In the genomic region with DNA sequence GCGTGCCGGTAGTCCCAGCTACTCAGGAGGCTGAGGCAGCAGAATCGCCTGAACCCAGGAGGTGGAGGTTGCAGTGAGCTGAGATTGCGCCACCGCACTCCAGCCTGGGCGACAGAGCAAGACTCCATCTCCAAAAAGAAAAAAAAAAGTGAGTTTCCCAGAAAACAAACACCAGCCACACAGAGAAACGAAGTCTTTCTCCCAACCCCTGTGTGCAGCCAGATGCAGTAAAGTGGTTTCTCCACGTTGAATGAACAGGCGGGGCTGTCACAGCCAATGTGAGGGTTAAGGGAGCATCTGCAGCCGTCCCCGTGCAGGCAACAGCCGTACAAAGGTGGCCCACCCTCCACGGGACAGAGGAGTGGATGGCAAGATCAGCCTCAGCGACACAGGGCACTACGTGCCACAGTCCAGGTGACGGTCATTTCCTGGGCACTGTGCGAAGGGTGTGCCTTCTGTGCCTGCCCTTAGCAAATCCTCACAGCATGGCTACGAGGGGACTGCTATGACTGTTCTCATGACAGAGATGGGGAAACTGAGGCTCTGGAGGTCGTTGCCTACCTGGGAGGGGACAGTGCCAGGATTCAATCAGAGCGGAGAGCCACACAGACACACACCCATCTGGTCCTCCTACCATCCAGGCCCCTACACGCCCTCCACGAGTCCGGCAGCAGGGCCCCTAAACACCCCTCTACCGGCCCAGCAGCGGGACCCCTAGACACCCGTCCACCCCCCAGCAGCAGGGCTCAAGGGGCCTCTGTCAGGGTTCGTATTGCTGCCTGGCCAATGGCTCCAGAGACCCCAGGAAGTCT, we compare ENCODE assay signal across 11 cellular contexts. TPM values are rescaled to one million over a fixed set of nuclear protein-coding genes. Genes with fewer than 3 reads are reported as not detected.
DNase-seq lines count a peak whose midpoint lies in the region; ATAC-seq and TF ChIP-seq lines count a peak whose summit lies in the region.
"Had no signal": no experiment of that assay in that cellular context is flagged by ENCODE, and none has a peak within 500 bp of the region (broad histone marks: within the 10 kb centered on the region; RNA-seq: fewer than 3 reads in every experiment).

No MANE protein-coding gene starts in this region.

- H3K27ac Mint-ChIP-seq in stimulated activated naive CD8-positive, alpha-beta T cell treated with anti-CD3 and anti-CD28 coated beads, Interleukin-15, Interleukin-2, amounts not matched to agents 100 ng/mL and 50 ng/mL, for 24 hours, result no peak overlapping the region
- H3K27ac Mint-ChIP-seq in stimulated activated naive CD8-positive, alpha-beta T cell treated with anti-CD3 and anti-CD28 coated beads, Interleukin-15, amount 100 ng/mL, for 72 hours, result no peak overlapping the region
- H3K27ac Mint-ChIP-seq in central memory CD8-positive, alpha-beta T cell (ENCODE audit: low read depth), result no peak overlapping the region
- no peak overlapping the region for H3K27ac Mint-ChIP-seq in mesothelial cell of epicardium
- H3K27ac Mint-ChIP-seq: activated T-cell treated with anti-CD3 and anti-CD28 coated beads, Interleukin-2, amount 50 U/mL, for 24 hours had no signal

- H3K9me3 Mint-ChIP-seq in stimulated activated naive CD8-positive, alpha-beta T cell treated with anti-CD3 and anti-CD28 coated beads, Interleukin-15, Interleukin-2, amounts not matched to agents 100 ng/mL and 50 ng/mL, for 24 hours, result no peaks in the 10 kb centered on the region
- no peaks in the 10 kb centered on the region for H3K9me3 Mint-ChIP-seq in stimulated activated naive CD8-positive, alpha-beta T cell treated with anti-CD3 and anti-CD28 coated beads, Interleukin-15, amount 100 ng/mL, for 72 hours
- H3K9me3 Mint-ChIP-seq in central memory CD8-positive, alpha-beta T cell, result no peaks in the 10 kb centered on the region
- H3K9me3 Mint-ChIP-seq in mesothelial cell of epicardium, result no peaks in the 10 kb centered on the region
- H3K9me3 Mint-ChIP-seq: activated T-cell treated with anti-CD3 and anti-CD28 coated beads, Interleukin-2, amount 50 U/mL, for 24 hours had no signal

- intact Hi-C loops in aorta (cut with DNase I), result no loop called here

- 86 to 93% methylated on average over 25 to 27 of the region's 27 CpGs for WGBS in aorta, 2 donors

- H3K4me1 ChIP-seq in aorta (ENCODE audit: control insufficient read depth in 1 of 2, insufficient read depth in 2 of 2, low read length in 2 of 2), result no peaks in the 10 kb centered on the region

- ATAC-seq in stimulated activated naive CD8-positive, alpha-beta T cell treated with anti-CD3 and anti-CD28 coated beads, Interleukin-15, amount 100 ng/mL, for 72 hours, result no peak
- ATAC-seq in central memory CD8-positive, alpha-beta T cell (replicated peaks; ENCODE audit: extremely low read depth, poor library complexity, severe bottlenecking), result no peak
- no peak for ATAC-seq in aorta (ENCODE audit: low FRiP score)

- H3K4me3 Mint-ChIP-seq in stimulated activated naive CD8-positive, alpha-beta T cell treated with anti-CD3 and anti-CD28 coated beads, Interleukin-15, Interleukin-2, amounts not matched to agents 100 ng/mL and 50 ng/mL, for 24 hours, result peak overlapping the region; percentile 13
- no peak overlapping the region for H3K4me3 Mint-ChIP-seq in stimulated activated naive CD8-positive, alpha-beta T cell treated with anti-CD3 and anti-CD28 coated beads, Interleukin-15, amount 100 ng/mL, for 72 hours
- H3K4me3 Mint-ChIP-seq in central memory CD8-positive, alpha-beta T cell, result peak overlapping the region; percentile 51
- H3K4me3 Mint-ChIP-seq in mesothelial cell of epicardium, result peak overlapping the region; percentile 88

- H3K36me3 Mint-ChIP-seq in stimulated activated naive CD8-positive, alpha-beta T cell treated with anti-CD3 and anti-CD28 coated beads, Interleukin-15, Interleukin-2, amounts not matched to agents 100 ng/mL and 50 ng/mL, for 24 hours (ENCODE audit: low read depth), result no peaks in the 10 kb centered on the region
- peaks cover 1% of the 10 kb centered on the region for H3K36me3 Mint-ChIP-seq in central memory CD8-positive, alpha-beta T cell (ENCODE audit: insufficient read depth)
- H3K36me3 Mint-ChIP-seq in mesothelial cell of epicardium, result peaks cover 2% of the 10 kb centered on the region

- H3K9me3 ChIP-seq in aorta (ENCODE audit: control insufficient read depth, low read length), result no peaks in the 10 kb centered on the region

- no peaks in the 10 kb centered on the region for H3K27me3 Mint-ChIP-seq in stimulated activated naive CD8-positive, alpha-beta T cell treated with anti-CD3 and anti-CD28 coated beads, Interleukin-15, Interleukin-2, amounts not matched to agents 100 ng/mL and 50 ng/mL, for 24 hours
- H3K27me3 Mint-ChIP-seq in stimulated activated naive CD8-positive, alpha-beta T cell treated with anti-CD3 and anti-CD28 coated beads, Interleukin-15, amount 100 ng/mL, for 72 hours, result peaks cover 29% of the 10 kb centered on the region
- H3K27me3 Mint-ChIP-seq in central memory CD8-positive, alpha-beta T cell, result peaks cover 17% of the 10 kb centered on the region
- H3K27me3 Mint-ChIP-seq in mesothelial cell of epicardium (ENCODE audit: low read depth), result no peaks in the 10 kb centered on the region

- no peak overlapping the region for H3K4me3 ChIP-seq in aorta (ENCODE audit: low read length in 2 of 2)

- H3K36me3 ChIP-seq in aorta (ENCODE audit: control insufficient read depth in 1 of 2, insufficient read depth in 2 of 2, low read length in 1 of 2), result no peaks in the 10 kb centered on the region

- DNase-seq in stimulated activated naive CD8-positive, alpha-beta T cell treated with anti-CD3 and anti-CD28 coated beads, Interleukin-15, amount 100 ng/mL, for 72 hours, result no peak
- no peak for DNase-seq in central memory CD8-positive, alpha-beta T cell (ENCODE audit: low spot score in 2 of 2)
- DNase-seq in mesothelial cell of epicardium (ENCODE audit: low spot score in 2 of 2, unreplicated experiment in 2 of 2) (no peak), aorta (peak; percentile 18 to 72), HK-2 (ENCODE audit: unreplicated experiment) (no peak), Kasumi-1 (lab: John Stamatoyannopoulos, UW) (no peak), dermis blood vessel endothelial cell (no peak)
- DNase-seq: activated T-cell treated with anti-CD3 and anti-CD28 coated beads, Interleukin-2, amount 50 U/mL, for 24 hours; T-helper 1 cell had no signal

- TF ChIP-seq CTCF in mesothelial cell of epicardium (IDR thresholded peaks at IDR 0.05; ENCODE audit: unreplicated experiment), result no peak

- H3K27me3 ChIP-seq in aorta (ENCODE audit: control insufficient read depth in 1 of 2, insufficient read depth in 2 of 2, low read length in 1 of 2), result no peaks in the 10 kb centered on the region

- H3K4me1 Mint-ChIP-seq in stimulated activated naive CD8-positive, alpha-beta T cell treated with anti-CD3 and anti-CD28 coated beads, Interleukin-15, Interleukin-2, amounts not matched to agents 100 ng/mL and 50 ng/mL, for 24 hours (ENCODE audit: low read depth), result peaks cover 7% of the 10 kb centered on the region
- peaks cover 26% of the 10 kb centered on the region for H3K4me1 Mint-ChIP-seq in stimulated activated naive CD8-positive, alpha-beta T cell treated with anti-CD3 and anti-CD28 coated beads, Interleukin-15, amount 100 ng/mL, for 72 hours
- no peaks in the 10 kb centered on the region for H3K4me1 Mint-ChIP-seq in central memory CD8-positive, alpha-beta T cell
- peaks cover 23% of the 10 kb centered on the region for H3K4me1 Mint-ChIP-seq in mesothelial cell of epicardium

- no peak overlapping the region for H3K27ac ChIP-seq in aorta (ENCODE audit: low read depth in 1 of 2, low read length in 2 of 2)
- H3K27ac ChIP-seq: HL-60 had no signal

RNA-seq across cellular contexts. Expression of a gene that starts 2.4 kb away (rescaled TPM):
- total RNA-seq in mesothelial cell of epicardium (57.5 to 62.1 TPM (median 61.9 TPM) in 3 replicates), aorta (10 to 100 TPM; 12.0 to 25.4 TPM), dermis blood vessel endothelial cell (19.6 and 22.7 TPM in 2 replicates)
- polyA plus RNA-seq in aorta, result 10 to 100 TPM in 1 of 2 donors, 1 to 10 TPM in 1; 9.0 to 11.6 TPM

RNA-seq across cellular contexts. Expression of a gene that starts 35.5 kb away (rescaled TPM):
- total RNA-seq in mesothelial cell of epicardium, result 14.3 to 16.4 TPM (median 16.1 TPM) in 3 replicates
- total RNA-seq in aorta, result 10 to 100 TPM in 1 of 2 donors, 1 to 10 TPM in 1; 8.3 to 17.3 TPM
- 10 to 100 TPM in 1 of 2 donors, 1 to 10 TPM in 1; 5.8 to 13.8 TPM for polyA plus RNA-seq in aorta
- total RNA-seq in dermis blood vessel endothelial cell, result 5.4 and 15.8 TPM in 2 replicates

Comparison
In these comparisons a context has a peak if more than half of its experiments do, and no peak if none do; other contexts are left out.
1. H3K4me3 Mint-ChIP-seq: peak in stimulated activated naive CD8-positive, alpha-beta T cell treated with anti-CD3 and anti-CD28 coated beads, Interleukin-15, Interleukin-2, amounts not matched to agents 100 ng/mL and 50 ng/mL, for 24 hours (single experiment), central memory CD8-positive, alpha-beta T cell (single experiment) and mesothelial cell of epicardium (single experiment); none in stimulated activated naive CD8-positive, alpha-beta T cell treated with anti-CD3 and anti-CD28 coated beads, Interleukin-15, amount 100 ng/mL, for 72 hours (0 of 2).
2. DNase-seq: peak in aorta (2 of 2); none in stimulated activated naive CD8-positive, alpha-beta T cell treated with anti-CD3 and anti-CD28 coated beads, Interleukin-15, amount 100 ng/mL, for 72 hours (0 of 2), central memory CD8-positive, alpha-beta T cell (0 of 2), mesothelial cell of epicardium (0 of 2), HK-2 (single experiment), Kasumi-1 (0 of 2) and dermis blood vessel endothelial cell (single experiment).